Comparison of ENCODE assay signal across 1 cellular context in genomic region chr13:29846475-29847256, GRCh38.
TF ChIP-seq lines count a peak whose summit lies in the region.

No MANE protein-coding gene starts in this region.

TF ChIP-seq in IMR-90, 13 proteins besides CTCF, POLR2A, EP300 and RAD21 (continued from another document):
- TF ChIP-seq ELK1 (IDR thresholded peaks at IDR 0.05; ENCODE audit: borderline replicate concordance, low read depth, low read length): no peak
